1 cellular context compared by ENCODE assay signal in the genomic region with DNA sequence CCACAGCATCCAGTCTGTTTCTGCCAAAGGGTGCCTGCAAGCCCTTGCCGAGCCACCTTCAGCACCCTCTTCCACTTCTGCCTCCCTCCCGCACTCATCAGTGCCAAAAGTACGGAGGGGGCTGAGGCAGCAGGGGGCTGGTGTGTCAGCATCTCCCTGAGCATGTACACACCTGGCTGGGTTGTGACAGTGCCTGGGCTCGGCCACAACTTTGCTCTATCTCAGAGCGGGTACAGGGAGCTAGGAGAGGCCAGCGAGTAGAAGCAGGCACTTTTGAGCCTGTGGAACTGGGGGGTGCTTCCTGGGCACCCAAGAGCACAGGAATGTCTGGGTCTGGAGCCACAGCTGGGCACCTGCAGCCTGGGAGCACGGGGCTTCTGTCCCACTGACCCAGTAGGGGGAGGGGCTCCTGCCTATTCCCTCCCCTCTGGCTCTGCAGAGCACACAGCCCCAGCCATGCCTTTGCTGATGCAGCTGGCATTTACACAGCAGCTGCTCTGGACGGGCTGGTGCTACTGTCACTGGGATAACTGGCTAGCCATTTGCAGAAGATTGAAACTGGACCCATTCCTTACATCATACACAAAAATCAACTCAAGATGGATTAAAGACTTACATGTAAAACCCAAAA.
TF ChIP-seq lines count a peak whose summit lies in the region.

No MANE protein-coding gene starts in this region.

TF ChIP-seq in H1, 55 proteins besides CTCF, POLR2A, EP300 and RAD21:
- TF ChIP-seq GABPA (IDR thresholded peaks at IDR 0.05; ENCODE audit: borderline replicate concordance, insufficient read depth, low read length) = no peak
- TF ChIP-seq EGR1 (IDR thresholded peaks at IDR 0.05; ENCODE audit: borderline replicate concordance, low read depth, low read length) = no peak
- no peak for TF ChIP-seq SAP30 (IDR thresholded peaks at IDR 0.05; ENCODE audit: insufficient read depth, insufficient replicate concordance, low read length)
- no peak for TF ChIP-seq EZH2 (IDR thresholded peaks at IDR 0.05; ENCODE audit: low read depth, low read length, severe bottlenecking)
- no peak for TF ChIP-seq BCL11A (IDR thresholded peaks at IDR 0.05; ENCODE audit: low read depth in 2 of 2, low read length in 2 of 2)
- TF ChIP-seq TAF1 (IDR thresholded peaks at IDR 0.05; ENCODE audit: low read depth, low read length) = no peak
- no peak for TF ChIP-seq TEAD4 (IDR thresholded peaks at IDR 0.05; ENCODE audit: low read depth, low read length)
- no peak for TF ChIP-seq ZNF274 (IDR thresholded peaks at IDR 0.05; ENCODE audit: borderline replicate concordance, extremely low read depth, low read length)
- TF ChIP-seq SIRT6 (IDR thresholded peaks at IDR 0.05; ENCODE audit: low read length) = no peak
- TF ChIP-seq, protein P1, sequence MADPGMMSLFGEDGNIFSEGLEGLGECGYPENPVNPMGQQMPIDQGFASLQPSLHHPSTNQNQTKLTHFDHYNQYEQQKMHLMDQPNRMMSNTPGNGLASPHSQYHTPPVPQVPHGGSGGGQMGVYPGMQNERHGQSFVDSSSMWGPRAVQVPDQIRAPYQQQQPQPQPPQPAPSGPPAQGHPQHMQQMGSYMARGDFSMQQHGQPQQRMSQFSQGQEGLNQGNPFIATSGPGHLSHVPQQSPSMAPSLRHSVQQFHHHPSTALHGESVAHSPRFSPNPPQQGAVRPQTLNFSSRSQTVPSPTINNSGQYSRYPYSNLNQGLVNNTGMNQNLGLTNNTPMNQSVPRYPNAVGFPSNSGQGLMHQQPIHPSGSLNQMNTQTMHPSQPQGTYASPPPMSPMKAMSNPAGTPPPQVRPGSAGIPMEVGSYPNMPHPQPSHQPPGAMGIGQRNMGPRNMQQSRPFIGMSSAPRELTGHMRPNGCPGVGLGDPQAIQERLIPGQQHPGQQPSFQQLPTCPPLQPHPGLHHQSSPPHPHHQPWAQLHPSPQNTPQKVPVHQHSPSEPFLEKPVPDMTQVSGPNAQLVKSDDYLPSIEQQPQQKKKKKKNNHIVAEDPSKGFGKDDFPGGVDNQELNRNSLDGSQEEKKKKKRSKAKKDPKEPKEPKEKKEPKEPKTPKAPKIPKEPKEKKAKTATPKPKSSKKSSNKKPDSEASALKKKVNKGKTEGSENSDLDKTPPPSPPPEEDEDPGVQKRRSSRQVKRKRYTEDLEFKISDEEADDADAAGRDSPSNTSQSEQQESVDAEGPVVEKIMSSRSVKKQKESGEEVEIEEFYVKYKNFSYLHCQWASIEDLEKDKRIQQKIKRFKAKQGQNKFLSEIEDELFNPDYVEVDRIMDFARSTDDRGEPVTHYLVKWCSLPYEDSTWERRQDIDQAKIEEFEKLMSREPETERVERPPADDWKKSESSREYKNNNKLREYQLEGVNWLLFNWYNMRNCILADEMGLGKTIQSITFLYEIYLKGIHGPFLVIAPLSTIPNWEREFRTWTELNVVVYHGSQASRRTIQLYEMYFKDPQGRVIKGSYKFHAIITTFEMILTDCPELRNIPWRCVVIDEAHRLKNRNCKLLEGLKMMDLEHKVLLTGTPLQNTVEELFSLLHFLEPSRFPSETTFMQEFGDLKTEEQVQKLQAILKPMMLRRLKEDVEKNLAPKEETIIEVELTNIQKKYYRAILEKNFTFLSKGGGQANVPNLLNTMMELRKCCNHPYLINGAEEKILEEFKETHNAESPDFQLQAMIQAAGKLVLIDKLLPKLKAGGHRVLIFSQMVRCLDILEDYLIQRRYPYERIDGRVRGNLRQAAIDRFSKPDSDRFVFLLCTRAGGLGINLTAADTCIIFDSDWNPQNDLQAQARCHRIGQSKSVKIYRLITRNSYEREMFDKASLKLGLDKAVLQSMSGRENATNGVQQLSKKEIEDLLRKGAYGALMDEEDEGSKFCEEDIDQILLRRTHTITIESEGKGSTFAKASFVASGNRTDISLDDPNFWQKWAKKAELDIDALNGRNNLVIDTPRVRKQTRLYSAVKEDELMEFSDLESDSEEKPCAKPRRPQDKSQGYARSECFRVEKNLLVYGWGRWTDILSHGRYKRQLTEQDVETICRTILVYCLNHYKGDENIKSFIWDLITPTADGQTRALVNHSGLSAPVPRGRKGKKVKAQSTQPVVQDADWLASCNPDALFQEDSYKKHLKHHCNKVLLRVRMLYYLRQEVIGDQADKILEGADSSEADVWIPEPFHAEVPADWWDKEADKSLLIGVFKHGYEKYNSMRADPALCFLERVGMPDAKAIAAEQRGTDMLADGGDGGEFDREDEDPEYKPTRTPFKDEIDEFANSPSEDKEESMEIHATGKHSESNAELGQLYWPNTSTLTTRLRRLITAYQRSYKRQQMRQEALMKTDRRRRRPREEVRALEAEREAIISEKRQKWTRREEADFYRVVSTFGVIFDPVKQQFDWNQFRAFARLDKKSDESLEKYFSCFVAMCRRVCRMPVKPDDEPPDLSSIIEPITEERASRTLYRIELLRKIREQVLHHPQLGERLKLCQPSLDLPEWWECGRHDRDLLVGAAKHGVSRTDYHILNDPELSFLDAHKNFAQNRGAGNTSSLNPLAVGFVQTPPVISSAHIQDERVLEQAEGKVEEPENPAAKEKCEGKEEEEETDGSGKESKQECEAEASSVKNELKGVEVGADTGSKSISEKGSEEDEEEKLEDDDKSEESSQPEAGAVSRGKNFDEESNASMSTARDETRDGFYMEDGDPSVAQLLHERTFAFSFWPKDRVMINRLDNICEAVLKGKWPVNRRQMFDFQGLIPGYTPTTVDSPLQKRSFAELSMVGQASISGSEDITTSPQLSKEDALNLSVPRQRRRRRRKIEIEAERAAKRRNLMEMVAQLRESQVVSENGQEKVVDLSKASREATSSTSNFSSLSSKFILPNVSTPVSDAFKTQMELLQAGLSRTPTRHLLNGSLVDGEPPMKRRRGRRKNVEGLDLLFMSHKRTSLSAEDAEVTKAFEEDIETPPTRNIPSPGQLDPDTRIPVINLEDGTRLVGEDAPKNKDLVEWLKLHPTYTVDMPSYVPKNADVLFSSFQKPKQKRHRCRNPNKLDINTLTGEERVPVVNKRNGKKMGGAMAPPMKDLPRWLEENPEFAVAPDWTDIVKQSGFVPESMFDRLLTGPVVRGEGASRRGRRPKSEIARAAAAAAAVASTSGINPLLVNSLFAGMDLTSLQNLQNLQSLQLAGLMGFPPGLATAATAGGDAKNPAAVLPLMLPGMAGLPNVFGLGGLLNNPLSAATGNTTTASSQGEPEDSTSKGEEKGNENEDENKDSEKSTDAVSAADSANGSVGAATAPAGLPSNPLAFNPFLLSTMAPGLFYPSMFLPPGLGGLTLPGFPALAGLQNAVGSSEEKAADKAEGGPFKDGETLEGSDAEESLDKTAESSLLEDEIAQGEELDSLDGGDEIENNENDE (IDR thresholded peaks at IDR 0.05; ENCODE audit: insufficient replicate concordance, low read length) = no peak
- no peak for TF ChIP-seq CREB1 (IDR thresholded peaks at IDR 0.05)
- TF ChIP-seq MAFK (IDR thresholded peaks at IDR 0.05; ENCODE audit: low read depth, low read length) = no peak
- TF ChIP-seq CTBP2 (IDR thresholded peaks at IDR 0.05; ENCODE audit: borderline replicate concordance, insufficient read depth, insufficient read length, low read length) = no peak
- TF ChIP-seq, protein P2, sequence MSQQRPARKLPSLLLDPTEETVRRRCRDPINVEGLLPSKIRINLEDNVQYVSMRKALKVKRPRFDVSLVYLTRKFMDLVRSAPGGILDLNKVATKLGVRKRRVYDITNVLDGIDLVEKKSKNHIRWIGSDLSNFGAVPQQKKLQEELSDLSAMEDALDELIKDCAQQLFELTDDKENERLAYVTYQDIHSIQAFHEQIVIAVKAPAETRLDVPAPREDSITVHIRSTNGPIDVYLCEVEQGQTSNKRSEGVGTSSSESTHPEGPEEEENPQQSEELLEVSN (IDR thresholded peaks at IDR 0.05) = no peak
- no peak for TF ChIP-seq TAF7 (optimal IDR thresholded peaks at IDR 0.05; ENCODE audit: borderline replicate concordance, low read depth, low read length)
